13 cellular contexts compared by ENCODE assay signal in genomic region chr13:40987606-40988280, GRCh38. TPM values are rescaled to one million over a fixed set of nuclear protein-coding genes. Genes with fewer than 3 reads are reported as not detected.
DNase-seq lines count a peak whose midpoint lies in the region; ATAC-seq lines count a peak whose summit lies in the region.
"Had no signal": no experiment of that assay in that cellular context is flagged by ENCODE, and none has a peak within 500 bp of the region (broad histone marks: within the 10 kb centered on the region; RNA-seq: fewer than 3 reads in every experiment).

No MANE protein-coding gene starts in this region.

- no peak for DNase-seq in T-helper 2 cell treated with Interferon-gamma antibody and Interleukin-4, amounts not matched to agents 5 μg/mL and 100 μg/mL, for 36 hours (ENCODE audit: low spot score)
- no peak for DNase-seq in T-helper 2 cell
- DNase-seq in activated naive CD8-positive, alpha-beta T cell treated with anti-CD3 and anti-CD28 coated beads for 36 hours: no peak
- no peak for DNase-seq in natural killer cell treated with Interleukin-12 subunit alpha and Interleukin-12 subunit beta and Interleukin-15 and Interleukin-18, amount 100 ng/mL, for 72 hours (ENCODE audit: low spot score)
- no peak for DNase-seq in NCI-H1092 (lab: John Stamatoyannopoulos, UW)
- DNase-seq: anterior cingulate cortex; effector CD8-positive, alpha-beta T cell; NCI-H2029 had no signal

- H3K4me3 Mint-ChIP-seq in T-helper 2 cell treated with Interferon-gamma antibody and Interleukin-4, amounts not matched to agents 5 μg/mL and 100 μg/mL, for 36 hours: no peak overlapping the region
- H3K4me3 Mint-ChIP-seq in IgD-negative memory B cell: peak overlapping the region in 2 of 4 donors; percentile 5 to 74
- H3K4me3 Mint-ChIP-seq in activated naive CD8-positive, alpha-beta T cell treated with anti-CD3 and anti-CD28 coated beads for 36 hours: no peak overlapping the region
- H3K4me3 Mint-ChIP-seq in natural killer cell treated with Interleukin-12 subunit alpha and Interleukin-12 subunit beta and Interleukin-15 and Interleukin-18, amount 100 ng/mL, for 72 hours: no peak overlapping the region
- H3K4me3 Mint-ChIP-seq: neural crest cell had no signal

- no peaks in the 10 kb centered on the region for H3K27me3 Mint-ChIP-seq in T-helper 2 cell treated with Interferon-gamma antibody and Interleukin-4, amounts not matched to agents 5 μg/mL and 100 μg/mL, for 36 hours (ENCODE audit: low read depth)
- H3K27me3 Mint-ChIP-seq in IgD-negative memory B cell: no peaks in the 10 kb centered on the region
- H3K27me3 Mint-ChIP-seq in activated naive CD8-positive, alpha-beta T cell treated with anti-CD3 and anti-CD28 coated beads for 36 hours: no peaks in the 10 kb centered on the region
- H3K27me3 Mint-ChIP-seq in natural killer cell treated with Interleukin-12 subunit alpha and Interleukin-12 subunit beta and Interleukin-15 and Interleukin-18, amount 100 ng/mL, for 72 hours: no peaks in the 10 kb centered on the region

- H3K27ac Mint-ChIP-seq in T-helper 2 cell treated with Interferon-gamma antibody and Interleukin-4, amounts not matched to agents 5 μg/mL and 100 μg/mL, for 36 hours: peak overlapping the region; percentile 49
- peak overlapping the region; percentile 32 to 95 (median 95) for H3K27ac Mint-ChIP-seq in IgD-negative memory B cell
- H3K27ac Mint-ChIP-seq in activated naive CD8-positive, alpha-beta T cell treated with anti-CD3 and anti-CD28 coated beads for 36 hours: peak overlapping the region; percentile 54
- peak overlapping the region; percentile 9 to 100 for H3K27ac Mint-ChIP-seq in natural killer cell treated with Interleukin-12 subunit alpha and Interleukin-12 subunit beta and Interleukin-15 and Interleukin-18, amount 100 ng/mL, for 72 hours

- peaks cover 61% of the 10 kb centered on the region for H3K4me1 Mint-ChIP-seq in T-helper 2 cell treated with Interferon-gamma antibody and Interleukin-4, amounts not matched to agents 5 μg/mL and 100 μg/mL, for 36 hours (ENCODE audit: low read depth)
- H3K4me1 Mint-ChIP-seq in IgD-negative memory B cell: peaks cover 32 to 58% (median 48%) of the 10 kb centered on the region in 3 donors
- H3K4me1 Mint-ChIP-seq in activated naive CD8-positive, alpha-beta T cell treated with anti-CD3 and anti-CD28 coated beads for 36 hours: peaks cover 73% of the 10 kb centered on the region
- peaks cover 43 to 53% of the 10 kb centered on the region in 2 donors for H3K4me1 Mint-ChIP-seq in natural killer cell treated with Interleukin-12 subunit alpha and Interleukin-12 subunit beta and Interleukin-15 and Interleukin-18, amount 100 ng/mL, for 72 hours (ENCODE audit: low read depth in 2 of 2)

- no peak for ATAC-seq in natural killer cell treated with Interleukin-12 subunit alpha and Interleukin-12 subunit beta and Interleukin-15 and Interleukin-18, amount 100 ng/mL, for 72 hours
- no peak for ATAC-seq in HG03432 (IDR thresholded peaks at IDR 0.05; ENCODE audit: unreplicated experiment)
- no peak for ATAC-seq in GM19324 (IDR thresholded peaks at IDR 0.05; ENCODE audit: low FRiP score, unreplicated experiment)
- ATAC-seq: HCT116 had no signal

- H3K36me3 Mint-ChIP-seq in T-helper 2 cell treated with Interferon-gamma antibody and Interleukin-4, amounts not matched to agents 5 μg/mL and 100 μg/mL, for 36 hours (ENCODE audit: low read depth): peaks cover 18% of the 10 kb centered on the region
- H3K36me3 Mint-ChIP-seq in IgD-negative memory B cell: peaks cover 2% of the 10 kb centered on the region
- H3K36me3 Mint-ChIP-seq in activated naive CD8-positive, alpha-beta T cell treated with anti-CD3 and anti-CD28 coated beads for 36 hours: peaks cover 11% of the 10 kb centered on the region
- H3K36me3 Mint-ChIP-seq in natural killer cell treated with Interleukin-12 subunit alpha and Interleukin-12 subunit beta and Interleukin-15 and Interleukin-18, amount 100 ng/mL, for 72 hours: no peaks in the 10 kb centered on the region

- H3K9me3 Mint-ChIP-seq in T-helper 2 cell treated with Interferon-gamma antibody and Interleukin-4, amounts not matched to agents 5 μg/mL and 100 μg/mL, for 36 hours: no peaks in the 10 kb centered on the region
- H3K9me3 Mint-ChIP-seq in IgD-negative memory B cell: no peaks in the 10 kb centered on the region
- no peaks in the 10 kb centered on the region for H3K9me3 Mint-ChIP-seq in activated naive CD8-positive, alpha-beta T cell treated with anti-CD3 and anti-CD28 coated beads for 36 hours
- H3K9me3 Mint-ChIP-seq in natural killer cell treated with Interleukin-12 subunit alpha and Interleukin-12 subunit beta and Interleukin-15 and Interleukin-18, amount 100 ng/mL, for 72 hours: no peaks in the 10 kb centered on the region
- H3K9me3 Mint-ChIP-seq: neural crest cell had no signal

RNA-seq across cellular contexts. Expression of gene ELF1, which starts 31.4 kb away (rescaled TPM):
- 148 TPM for polyA plus RNA-seq in IgD-negative memory B cell
- total RNA-seq in activated naive CD8-positive, alpha-beta T cell treated with anti-CD3 and anti-CD28 coated beads for 36 hours: 10 to 100 TPM; 93.3 to 97.9 TPM
- 10 to 100 TPM; 61.8 to 86.1 TPM for total RNA-seq in natural killer cell treated with Interleukin-12 subunit alpha and Interleukin-12 subunit beta and Interleukin-15 and Interleukin-18, amount 100 ng/mL, for 72 hours
